Comparison of ENCODE assay signal across 1 cellular context in the genomic region with DNA sequence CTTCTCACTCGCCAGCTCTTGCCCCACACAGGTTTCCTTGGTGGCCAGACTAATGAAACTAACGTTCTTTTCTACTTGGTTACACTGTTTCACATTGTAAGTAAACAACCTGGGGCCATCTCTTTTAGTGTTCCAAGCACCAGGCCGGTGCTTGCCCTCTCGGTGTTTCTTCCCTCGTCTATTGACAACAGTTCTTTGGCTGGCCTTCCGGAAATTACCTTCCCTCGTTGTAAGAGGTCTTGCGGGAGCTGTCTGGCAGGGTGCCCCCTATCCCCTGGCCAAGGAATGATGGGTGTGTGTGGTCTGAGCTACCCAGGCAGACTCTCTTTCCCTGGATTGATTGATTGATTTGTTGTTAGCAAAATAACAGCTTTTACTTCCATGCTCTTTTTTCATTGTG.
TF ChIP-seq lines count a peak whose summit lies in the region.

No MANE protein-coding gene starts in this region.

TF ChIP-seq in GM23338, 12 proteins besides CTCF, POLR2A, EP300 and RAD21 (continued from another document):
- TF ChIP-seq, protein P1, sequence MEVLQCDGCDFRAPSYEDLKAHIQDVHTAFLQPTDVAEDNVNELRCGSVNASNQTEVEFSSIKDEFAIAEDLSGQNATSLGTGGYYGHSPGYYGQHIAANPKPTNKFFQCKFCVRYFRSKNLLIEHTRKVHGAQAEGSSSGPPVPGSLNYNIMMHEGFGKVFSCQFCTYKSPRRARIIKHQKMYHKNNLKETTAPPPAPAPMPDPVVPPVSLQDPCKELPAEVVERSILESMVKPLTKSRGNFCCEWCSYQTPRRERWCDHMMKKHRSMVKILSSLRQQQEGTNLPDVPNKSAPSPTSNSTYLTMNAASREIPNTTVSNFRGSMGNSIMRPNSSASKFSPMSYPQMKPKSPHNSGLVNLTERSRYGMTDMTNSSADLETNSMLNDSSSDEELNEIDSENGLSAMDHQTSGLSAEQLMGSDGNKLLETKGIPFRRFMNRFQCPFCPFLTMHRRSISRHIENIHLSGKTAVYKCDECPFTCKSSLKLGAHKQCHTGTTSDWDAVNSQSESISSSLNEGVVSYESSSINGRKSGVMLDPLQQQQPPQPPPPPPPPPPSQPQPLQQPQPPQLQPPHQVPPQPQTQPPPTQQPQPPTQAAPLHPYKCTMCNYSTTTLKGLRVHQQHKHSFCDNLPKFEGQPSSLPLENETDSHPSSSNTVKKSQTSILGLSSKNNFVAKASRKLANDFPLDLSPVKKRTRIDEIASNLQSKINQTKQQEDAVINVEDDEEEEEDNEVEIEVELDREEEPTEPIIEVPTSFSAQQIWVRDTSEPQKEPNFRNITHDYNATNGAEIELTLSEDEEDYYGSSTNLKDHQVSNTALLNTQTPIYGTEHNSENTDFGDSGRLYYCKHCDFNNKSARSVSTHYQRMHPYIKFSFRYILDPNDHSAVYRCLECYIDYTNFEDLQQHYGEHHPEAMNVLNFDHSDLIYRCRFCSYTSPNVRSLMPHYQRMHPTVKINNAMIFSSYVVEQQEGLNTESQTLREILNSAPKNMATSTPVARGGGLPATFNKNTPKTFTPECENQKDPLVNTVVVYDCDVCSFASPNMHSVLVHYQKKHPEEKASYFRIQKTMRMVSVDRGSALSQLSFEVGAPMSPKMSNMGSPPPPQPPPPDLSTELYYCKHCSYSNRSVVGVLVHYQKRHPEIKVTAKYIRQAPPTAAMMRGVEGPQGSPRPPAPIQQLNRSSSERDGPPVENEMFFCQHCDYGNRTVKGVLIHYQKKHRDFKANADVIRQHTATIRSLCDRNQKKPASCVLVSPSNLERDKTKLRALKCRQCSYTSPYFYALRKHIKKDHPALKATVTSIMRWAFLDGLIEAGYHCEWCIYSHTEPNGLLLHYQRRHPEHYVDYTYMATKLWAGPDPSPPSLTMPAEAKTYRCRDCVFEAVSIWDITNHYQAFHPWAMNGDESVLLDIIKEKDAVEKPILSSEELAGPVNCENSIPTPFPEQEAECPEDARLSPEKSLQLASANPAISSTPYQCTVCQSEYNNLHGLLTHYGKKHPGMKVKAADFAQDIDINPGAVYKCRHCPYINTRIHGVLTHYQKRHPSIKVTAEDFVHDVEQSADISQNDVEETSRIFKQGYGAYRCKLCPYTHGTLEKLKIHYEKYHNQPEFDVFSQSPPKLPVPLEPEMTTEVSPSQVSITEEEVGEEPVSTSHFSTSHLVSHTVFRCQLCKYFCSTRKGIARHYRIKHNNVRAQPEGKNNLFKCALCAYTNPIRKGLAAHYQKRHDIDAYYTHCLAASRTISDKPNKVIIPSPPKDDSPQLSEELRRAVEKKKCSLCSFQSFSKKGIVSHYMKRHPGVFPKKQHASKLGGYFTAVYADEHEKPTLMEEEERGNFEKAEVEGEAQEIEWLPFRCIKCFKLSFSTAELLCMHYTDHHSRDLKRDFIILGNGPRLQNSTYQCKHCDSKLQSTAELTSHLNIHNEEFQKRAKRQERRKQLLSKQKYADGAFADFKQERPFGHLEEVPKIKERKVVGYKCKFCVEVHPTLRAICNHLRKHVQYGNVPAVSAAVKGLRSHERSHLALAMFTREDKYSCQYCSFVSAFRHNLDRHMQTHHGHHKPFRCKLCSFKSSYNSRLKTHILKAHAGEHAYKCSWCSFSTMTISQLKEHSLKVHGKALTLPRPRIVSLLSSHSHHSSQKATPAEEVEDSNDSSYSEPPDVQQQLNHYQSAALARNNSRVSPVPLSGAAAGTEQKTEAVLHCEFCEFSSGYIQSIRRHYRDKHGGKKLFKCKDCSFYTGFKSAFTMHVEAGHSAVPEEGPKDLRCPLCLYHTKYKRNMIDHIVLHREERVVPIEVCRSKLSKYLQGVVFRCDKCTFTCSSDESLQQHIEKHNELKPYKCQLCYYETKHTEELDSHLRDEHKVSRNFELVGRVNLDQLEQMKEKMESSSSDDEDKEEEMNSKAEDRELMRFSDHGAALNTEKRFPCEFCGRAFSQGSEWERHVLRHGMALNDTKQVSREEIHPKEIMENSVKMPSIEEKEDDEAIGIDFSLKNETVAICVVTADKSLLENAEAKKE (CRISPR knock-in tag; IDR thresholded peaks at IDR 0.05): no peak
- TF ChIP-seq ZNF331 (CRISPR knock-in tag; IDR thresholded peaks at IDR 0.05; ENCODE audit: low read depth) (no peak), NANOG (IDR thresholded peaks at IDR 0.05; ENCODE audit: borderline replicate concordance) (no peak), EZH2phosphoT487 (IDR thresholded peaks at IDR 0.05; ENCODE audit: unreplicated experiment) (no peak), EZH2 (IDR thresholded peaks at IDR 0.05; ENCODE audit: low read depth, unreplicated experiment) (no peak), CREB1 (CRISPR knock-in tag; IDR thresholded peaks at IDR 0.05; ENCODE audit: low read depth) (no peak), ZNF114 (CRISPR knock-in tag; IDR thresholded peaks at IDR 0.05) (no peak), STAT1 (IDR thresholded peaks at IDR 0.05; ENCODE audit: unreplicated experiment) (no peak), POLR2AphosphoS5 (IDR thresholded peaks at IDR 0.05; ENCODE audit: low read depth) (no peak), JUNB (IDR thresholded peaks at IDR 0.05; ENCODE audit: unreplicated experiment) (no peak)
- TF ChIP-seq, protein P2, sequence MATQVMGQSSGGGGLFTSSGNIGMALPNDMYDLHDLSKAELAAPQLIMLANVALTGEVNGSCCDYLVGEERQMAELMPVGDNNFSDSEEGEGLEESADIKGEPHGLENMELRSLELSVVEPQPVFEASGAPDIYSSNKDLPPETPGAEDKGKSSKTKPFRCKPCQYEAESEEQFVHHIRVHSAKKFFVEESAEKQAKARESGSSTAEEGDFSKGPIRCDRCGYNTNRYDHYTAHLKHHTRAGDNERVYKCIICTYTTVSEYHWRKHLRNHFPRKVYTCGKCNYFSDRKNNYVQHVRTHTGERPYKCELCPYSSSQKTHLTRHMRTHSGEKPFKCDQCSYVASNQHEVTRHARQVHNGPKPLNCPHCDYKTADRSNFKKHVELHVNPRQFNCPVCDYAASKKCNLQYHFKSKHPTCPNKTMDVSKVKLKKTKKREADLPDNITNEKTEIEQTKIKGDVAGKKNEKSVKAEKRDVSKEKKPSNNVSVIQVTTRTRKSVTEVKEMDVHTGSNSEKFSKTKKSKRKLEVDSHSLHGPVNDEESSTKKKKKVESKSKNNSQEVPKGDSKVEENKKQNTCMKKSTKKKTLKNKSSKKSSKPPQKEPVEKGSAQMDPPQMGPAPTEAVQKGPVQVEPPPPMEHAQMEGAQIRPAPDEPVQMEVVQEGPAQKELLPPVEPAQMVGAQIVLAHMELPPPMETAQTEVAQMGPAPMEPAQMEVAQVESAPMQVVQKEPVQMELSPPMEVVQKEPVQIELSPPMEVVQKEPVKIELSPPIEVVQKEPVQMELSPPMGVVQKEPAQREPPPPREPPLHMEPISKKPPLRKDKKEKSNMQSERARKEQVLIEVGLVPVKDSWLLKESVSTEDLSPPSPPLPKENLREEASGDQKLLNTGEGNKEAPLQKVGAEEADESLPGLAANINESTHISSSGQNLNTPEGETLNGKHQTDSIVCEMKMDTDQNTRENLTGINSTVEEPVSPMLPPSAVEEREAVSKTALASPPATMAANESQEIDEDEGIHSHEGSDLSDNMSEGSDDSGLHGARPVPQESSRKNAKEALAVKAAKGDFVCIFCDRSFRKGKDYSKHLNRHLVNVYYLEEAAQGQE (IDR thresholded peaks at IDR 0.05; ENCODE audit: unreplicated experiment): no peak
